ENCODE assay signal across 6 cellular contexts in the genomic region with DNA sequence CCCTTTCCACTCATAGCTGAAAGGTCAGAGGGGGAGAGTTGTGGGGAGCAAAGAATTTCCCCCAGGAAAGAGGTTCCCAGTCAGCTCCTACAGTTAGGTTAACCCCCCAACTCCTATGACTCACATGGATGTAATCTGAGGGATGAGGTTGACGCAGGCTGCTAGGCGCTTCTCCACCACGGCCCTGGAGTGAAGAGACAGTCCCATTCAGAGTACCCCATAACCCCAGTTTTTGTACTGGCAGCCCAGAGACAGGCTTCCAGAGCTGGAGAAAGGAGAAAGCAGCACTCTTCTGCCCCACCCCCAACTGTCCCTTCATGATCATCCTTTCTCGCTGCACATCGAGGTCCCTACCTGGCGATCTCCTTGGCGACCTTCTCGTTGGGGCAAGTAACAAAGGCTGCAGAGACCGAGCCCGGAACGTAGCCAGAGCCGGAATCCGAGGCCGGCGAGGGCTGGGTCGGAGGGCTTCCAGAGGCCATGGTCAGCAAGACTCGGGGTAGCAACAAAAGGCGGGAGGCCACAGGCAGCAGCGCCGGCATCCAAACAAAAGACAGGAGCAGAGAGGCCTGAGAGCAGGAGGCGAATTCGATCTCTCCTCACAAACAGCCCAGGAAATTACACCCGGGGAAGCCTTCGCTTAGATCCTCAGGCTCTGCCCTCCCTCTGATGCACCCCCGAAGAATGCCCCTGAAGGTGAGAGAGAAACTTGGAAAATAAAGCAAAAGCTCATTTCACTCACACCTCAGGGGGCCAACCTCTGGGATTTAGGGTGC. TPM values are rescaled to one million over a fixed set of nuclear protein-coding genes. Genes with fewer than 3 reads are reported as not detected.
A peak's percentile ranks its signal among the peaks of the same experiment; 100 is the strongest.
DNase-seq lines count a peak whose midpoint lies in the region; ATAC-seq and TF ChIP-seq lines count a peak whose summit lies in the region.

No MANE protein-coding gene starts in this region.

- H4K20me1 ChIP-seq in PC-3 (ENCODE audit: low read length): no peaks in the 10 kb centered on the region

- TF ChIP-seq CTCF in Calu3 (IDR thresholded peaks at IDR 0.05; ENCODE audit: unreplicated experiment) (no peak), PC-3 (conservative IDR thresholded peaks at IDR 0.05; ENCODE audit: low read depth, low read length) (no peak)

- peak overlapping the region; percentile 82 for H3K27ac ChIP-seq in PC-3 (ENCODE audit: low read length)
- peak overlapping the region; percentile 76 for H3K27ac ChIP-seq in subcutaneous abdominal adipose tissue (ENCODE audit: low read depth, low read length)

- H3K9ac ChIP-seq in PC-3 (ENCODE audit: low read length): peak overlapping the region; percentile 86
- H3K9ac ChIP-seq in subcutaneous abdominal adipose tissue (ENCODE audit: low read length in 5 of 5): peak overlapping the region; percentile 21 to 82 (median 62)

- no peaks in the 10 kb centered on the region for H3K9me3 Mint-ChIP-seq in Calu3 (ENCODE audit: low read depth, unreplicated experiment)

- peak overlapping the region; percentile 98 for H3K27ac Mint-ChIP-seq in Calu3 (ENCODE audit: unreplicated experiment)

- peaks cover 60% of the 10 kb centered on the region for H3K36me3 Mint-ChIP-seq in Calu3 (ENCODE audit: insufficient read depth, unreplicated experiment)

- H3K4me2 ChIP-seq in PC-3 (ENCODE audit: low read length): peak overlapping the region; percentile 99

- no peaks in the 10 kb centered on the region for H3K9me2 ChIP-seq in PC-3 (replicated peaks; ENCODE audit: low read length)

- H3K4me3 ChIP-seq in PC-3 (ENCODE audit: low read length): peak overlapping the region; percentile 81
- peak overlapping the region; percentile 70 to 86 (median 80) for H3K4me3 ChIP-seq in subcutaneous abdominal adipose tissue (ENCODE audit: low read depth in 1 of 5, low read length in 5 of 5)

- peaks cover 27% of the 10 kb centered on the region for H3K79me2 ChIP-seq in PC-3 (ENCODE audit: low read length)

- POLR2A ChIA-PET in PC-3 (lab: Charles Lee; ENCODE audit: unreplicated experiment): interaction anchor here (0.6 kb wide), 1 partner anchor 824 kb away, joined by 6 read pairs; no protein-coding TSS in a partner anchor

- H2AFZ ChIP-seq in PC-3 (ENCODE audit: low read length): peak overlapping the region; percentile 91

- peaks cover 25% of the 10 kb centered on the region for H3K4me1 Mint-ChIP-seq in Calu3 (ENCODE audit: low read depth, unreplicated experiment)

- TSS peak; percentile 90 for BruUV-seq in Calu3 (replicated peaks; lab: Mats Ljungman, UMichigan)
- TSS peak; percentile 79 for BruUV-seq in PC-3 (replicated peaks; lab: Mats Ljungman, UMichigan)

- no peaks in the 10 kb centered on the region for H3F3A ChIP-seq in PC-3 (ENCODE audit: low read length, unreplicated experiment)

- H3K27me3 Mint-ChIP-seq in Calu3 (ENCODE audit: unreplicated experiment): peaks cover 25% of the 10 kb centered on the region

- peak; percentile 39 for ATAC-seq in PC-3

- CTCF ChIA-PET in Calu3 (lab: Charles Lee): interaction anchor here (1.2 to 1.6 kb wide), 2 partner anchors 22 to 162 kb away, joined by 3 to 4 read pairs; a partner anchor contains a TSS
- CTCF ChIA-PET in PC-3 (lab: Charles Lee): interaction anchor here (0.5 kb wide), 1 partner anchor 33 kb away, joined by 3 read pairs; no protein-coding TSS in a partner anchor

- no peaks in the 10 kb centered on the region for H3K9me3 ChIP-seq in PC-3 (ENCODE audit: low read length)
- H3K9me3 ChIP-seq in subcutaneous abdominal adipose tissue (ENCODE audit: control insufficient read depth in 5 of 5, low read length in 5 of 5): no peaks in the 10 kb centered on the region

- H3K36me3 ChIP-seq in PC-3 (ENCODE audit: low read depth, low read length) (peaks cover 21% of the 10 kb centered on the region; the same call in 1 of the 2 replicates), subcutaneous abdominal adipose tissue (ENCODE audit: control insufficient read depth in 5 of 5, insufficient read depth in 5 of 5, low read length in 5 of 5) (peaks cover 0 to 43% (median 38%) of the 10 kb centered on the region in 5 donors)

- intact Hi-C loops in Calu3 (cut with micrococcal nuclease; ENCODE audit: unreplicated experiment): no loop called here
- intact Hi-C loops in PC-3 (cut with micrococcal nuclease): loop anchor here (10.0 kb wide), 1 partner anchor 213 kb away; a partner anchor contains a TSS

- DNase-seq in Calu3 (peak; percentile 33), PC-3 (peak; percentile 66), fibroblast of the conjunctiva (ENCODE audit: low read depth) (peak; percentile 35), HuH-7.5 (ENCODE audit: low spot score) (no peak), occipital lobe (lab: John Stamatoyannopoulos, UW) (no peak)

- peaks cover 28% of the 10 kb centered on the region for H3K4me1 ChIP-seq in PC-3 (ENCODE audit: insufficient read depth, low read length)
- peaks cover 10 to 46% (median 39%) of the 10 kb centered on the region in 5 donors for H3K4me1 ChIP-seq in subcutaneous abdominal adipose tissue (ENCODE audit: control insufficient read depth in 5 of 5, insufficient read depth in 5 of 5, low read length in 5 of 5)

- H3K27me3 ChIP-seq in PC-3 (ENCODE audit: low read length) (no peaks in the 10 kb centered on the region), subcutaneous abdominal adipose tissue (ENCODE audit: control insufficient read depth in 5 of 5, insufficient read depth in 4 of 5, low read length in 5 of 5) (peaks cover 0 to 3% (median 0%) of the 10 kb centered on the region in 5 donors)

- H3K4me3 Mint-ChIP-seq in Calu3 (ENCODE audit: low read depth, unreplicated experiment): peak overlapping the region; percentile 90

RNA-seq across cellular contexts. Expression of a gene that starts 0.6 kb away (rescaled TPM):
- 170 and 172 TPM in 2 replicates for total RNA-seq in Calu3 (2022)
- 227 and 242 TPM in 2 replicates for total RNA-seq in PC-3 (2014; rRNA removed)
- total RNA-seq in occipital lobe: 59.1 TPM

RNA-seq across cellular contexts. Expression of a gene that starts 2.5 kb away (rescaled TPM):
- total RNA-seq in Calu3 (2022) (18.8 and 24.9 TPM in 2 replicates), PC-3 (2014; rRNA removed) (1.9 and 2.9 TPM in 2 replicates), occipital lobe (21.5 TPM)

RNA-seq across cellular contexts. Expression of a gene that starts 6.5 kb away (rescaled TPM):
- total RNA-seq in Calu3 (2022) (62.4 and 68.3 TPM in 2 replicates), PC-3 (2014; rRNA removed) (36.6 and 40.3 TPM in 2 replicates), occipital lobe (17.9 TPM)

RNA-seq across cellular contexts. Expression of a gene that starts 25.7 kb away (rescaled TPM):
- total RNA-seq in Calu3 (2022): 105 and 140 TPM in 2 replicates
- 60.6 and 66.7 TPM in 2 replicates for total RNA-seq in PC-3 (2014; rRNA removed)
- 3.6 TPM for total RNA-seq in occipital lobe

RNA-seq across cellular contexts. Expression of a gene that starts 37.1 kb away (rescaled TPM):
- total RNA-seq in Calu3 (2022) (18.1 and 20.0 TPM in 2 replicates), PC-3 (2014; rRNA removed) (7.0 and 9.1 TPM in 2 replicates), occipital lobe (9.2 TPM)

Comparison
In these comparisons a context has a peak if more than half of its experiments do, and no peak if none do; other contexts are left out.
1. DNase-seq: peak in Calu3 (single experiment), PC-3 (single experiment) and fibroblast of the conjunctiva (single experiment); none in HuH-7.5 (single experiment) and occipital lobe (single experiment).